8 cellular contexts compared by ENCODE assay signal in genomic region chr2:88831792-88832248, GRCh38.
DNase-seq lines count a peak whose midpoint lies in the region; ATAC-seq and TF ChIP-seq lines count a peak whose summit lies in the region.

No MANE protein-coding gene starts in this region.

- H3K4me3 ChIP-seq in DND-41 (ENCODE audit: low read depth in 1 of 2, low read length in 2 of 2) (no peak overlapping the region), PC-9 (no peak overlapping the region), lung (no peak overlapping the region), upper lobe of right lung (no peak overlapping the region), vagina (no peak overlapping the region)

- no peaks in the 10 kb centered on the region for H3K9me2 ChIP-seq in PC-9 (ENCODE audit: insufficient read depth)

- no peaks in the 10 kb centered on the region for H4K20me1 ChIP-seq in DND-41 (ENCODE audit: insufficient read depth, low read length)
- no peaks in the 10 kb centered on the region for H4K20me1 ChIP-seq in PC-9 (ENCODE audit: insufficient read depth)

- H3K9ac ChIP-seq in DND-41 (ENCODE audit: low read depth, low read length): no peak overlapping the region

- TF ChIP-seq CTCF in DND-41 (IDR thresholded peaks at IDR 0.05; ENCODE audit: borderline replicate concordance, extremely low read depth, low read length, poor library complexity, severe bottlenecking): peak; percentile 69
- TF ChIP-seq CTCF in PC-9 (conservative IDR thresholded peaks at IDR 0.05): peak; percentile 70
- peak; percentile 71 for TF ChIP-seq CTCF in lung (IDR thresholded peaks at IDR 0.05; ENCODE audit: control extremely low read depth, extremely low read depth)
- TF ChIP-seq CTCF in upper lobe of right lung (IDR thresholded peaks at IDR 0.05): peak; percentile 75
- TF ChIP-seq CTCF in vagina (IDR thresholded peaks at IDR 0.05): peak in 1 of 3 experiments; percentile 19

- WGBS in lung, 2 donors: 47 to 50% methylated on average over 7 of the region's 7 CpGs

- no peaks in the 10 kb centered on the region for H3K36me3 ChIP-seq in DND-41 (ENCODE audit: insufficient read depth, low read length)
- no peaks in the 10 kb centered on the region for H3K36me3 ChIP-seq in PC-9 (ENCODE audit: low read depth)
- no peaks in the 10 kb centered on the region for H3K36me3 ChIP-seq in lung (ENCODE audit: control insufficient read depth in 2 of 2, insufficient read depth in 2 of 2, low read length in 2 of 2)
- H3K36me3 ChIP-seq in upper lobe of right lung: no peaks in the 10 kb centered on the region
- H3K36me3 ChIP-seq in vagina: no peaks in the 10 kb centered on the region

- H3K4me2 ChIP-seq in DND-41 (ENCODE audit: insufficient read depth, low read length): no peak overlapping the region
- no peak overlapping the region for H3K4me2 ChIP-seq in PC-9

- POLR2A ChIA-PET in PC-9 (lab: Charles Lee; ENCODE audit: unreplicated experiment): no interaction called here

- no peaks in the 10 kb centered on the region for H3F3A ChIP-seq in PC-9 (ENCODE audit: insufficient read depth, low read depth)

- H3K9me3 ChIP-seq in DND-41 (ENCODE audit: insufficient read depth, low read length, severe bottlenecking) (no peaks in the 10 kb centered on the region), PC-9 (ENCODE audit: insufficient read depth, low read depth) (no peaks in the 10 kb centered on the region), lung (ENCODE audit: control insufficient read depth in 2 of 2, insufficient read depth in 1 of 2, low read length in 1 of 2) (no peaks in the 10 kb centered on the region), upper lobe of right lung (no peaks in the 10 kb centered on the region), vagina (no peaks in the 10 kb centered on the region)

- no TSS peak for BruUV-seq in PC-9 (replicated peaks; lab: Mats Ljungman, UMichigan)

- H3K4me1 ChIP-seq in DND-41 (ENCODE audit: insufficient read depth, low read length): no peaks in the 10 kb centered on the region
- no peaks in the 10 kb centered on the region for H3K4me1 ChIP-seq in PC-9 (replicated peaks; ENCODE audit: insufficient read depth)
- H3K4me1 ChIP-seq in lung (ENCODE audit: control insufficient read depth in 2 of 2, insufficient read depth in 2 of 2, low read length in 2 of 2): peaks cover 2% of the 10 kb centered on the region in 2 donors
- H3K4me1 ChIP-seq in upper lobe of right lung: no peaks in the 10 kb centered on the region
- H3K4me1 ChIP-seq in vagina: no peaks in the 10 kb centered on the region

- CTCF ChIA-PET in PC-9 (lab: Charles Lee): interaction anchor here (0.6 kb wide), 1 partner anchor 192 kb away, joined by 3 read pairs; no protein-coding TSS in a partner anchor

- H3K27ac ChIP-seq in DND-41 (ENCODE audit: low read length) (no peak overlapping the region), PC-9 (no peak overlapping the region), lung (ENCODE audit: low read depth in 1 of 2, low read length in 1 of 2) (no peak overlapping the region), upper lobe of right lung (no peak overlapping the region), vagina (no peak overlapping the region)

- TF ChIP-seq POLR2A in vagina (IDR thresholded peaks at IDR 0.05): no peak

- intact Hi-C loops in PC-9 (cut with micrococcal nuclease; ENCODE audit: unreplicated experiment) (no loop called here), upper lobe of right lung (cut with DNase I) (no loop called here), vagina (cut with DNase I) (no loop called here)

- no peaks in the 10 kb centered on the region for H3K79me2 ChIP-seq in DND-41 (ENCODE audit: insufficient read depth, low read length)
- no peaks in the 10 kb centered on the region for H3K79me2 ChIP-seq in PC-9 (ENCODE audit: low read depth)

- ATAC-seq in DND-41 (ENCODE audit: insufficient read depth, low read depth) (peak; percentile 67; the same call in 2 of the 3 replicates), HG03108 (IDR thresholded peaks at IDR 0.05; ENCODE audit: unreplicated experiment) (peak; percentile 79), lung (ENCODE audit: insufficient read depth, low FRiP score) (peak; percentile 72), upper lobe of right lung (peak; percentile 91)

- peak; percentile 30 for DNase-seq in DND-41
- peak; percentile 38 for DNase-seq in GM19240 (ENCODE audit: insufficient read length, low spot score)
- peak in 1 of 2 experiments; percentile 10 for DNase-seq in PC-9
- peak; percentile 7 for DNase-seq in astrocyte of the hippocampus (ENCODE audit: low read depth, low spot score)
- peak; percentile 69 for DNase-seq in lung (ENCODE audit: low spot score)
- DNase-seq in upper lobe of right lung: peak; percentile 86
- no peak for DNase-seq in vagina (ENCODE audit: extremely low spot score in 2 of 2)

- H2AFZ ChIP-seq in DND-41 (ENCODE audit: low read depth, low read length) (no peak overlapping the region), PC-9 (no peak overlapping the region)

- H3K27me3 ChIP-seq in DND-41 (ENCODE audit: insufficient read depth, low read length, poor library complexity): no peaks in the 10 kb centered on the region
- H3K27me3 ChIP-seq in PC-9 (ENCODE audit: insufficient read depth, low read depth): no peaks in the 10 kb centered on the region; the same call in 1 of the 2 replicates
- no peaks in the 10 kb centered on the region for H3K27me3 ChIP-seq in lung (ENCODE audit: control insufficient read depth, insufficient read depth)
- H3K27me3 ChIP-seq in upper lobe of right lung: no peaks in the 10 kb centered on the region
- no peaks in the 10 kb centered on the region for H3K27me3 ChIP-seq in vagina

Comparison
In these comparisons a context has a peak if more than half of its experiments do, and no peak if none do; other contexts are left out.
1. DNase-seq: peak in DND-41 (single experiment), GM19240 (single experiment), astrocyte of the hippocampus (single experiment), lung (single experiment) and upper lobe of right lung (single experiment); none in vagina (0 of 2).
2. Peak in every context shown above with its lines, with median percentiles within 50 percentile points of each other: ATAC-seq.